Comparison of ENCODE assay signal across 22 cellular contexts in the genomic region with DNA sequence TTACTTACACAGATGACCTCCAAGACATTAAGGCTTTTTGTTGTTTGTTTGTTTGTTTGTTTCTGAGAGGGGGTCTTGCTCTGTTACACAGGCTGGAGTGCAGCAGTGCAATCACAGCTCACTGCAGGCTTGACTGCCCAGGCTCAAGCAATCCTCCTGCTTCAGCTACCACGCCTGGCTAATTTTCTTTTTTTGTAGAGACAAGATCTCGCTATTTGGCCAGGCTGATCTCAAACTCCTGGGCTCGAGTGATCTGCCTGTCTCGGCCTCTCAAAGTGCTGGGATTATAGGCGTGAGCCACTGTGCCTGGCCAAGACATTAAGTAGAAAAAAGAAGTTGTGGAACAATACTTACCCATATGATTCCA. TPM values are rescaled to one million over a fixed set of nuclear protein-coding genes. Genes with fewer than 3 reads are reported as not detected.
DNase-seq lines count a peak whose midpoint lies in the region; ATAC-seq and TF ChIP-seq lines count a peak whose summit lies in the region.
"Had no signal": no experiment of that assay in that cellular context is flagged by ENCODE, and none has a peak within 500 bp of the region (broad histone marks: within the 10 kb centered on the region; RNA-seq: fewer than 3 reads in every experiment).

No MANE protein-coding gene starts in this region.

- no peaks in the 10 kb centered on the region for H3K36me3 Mint-ChIP-seq in stimulated activated effector memory CD8-positive, alpha-beta T cell treated with anti-CD3 and anti-CD28 coated beads, Interleukin-12 subunit alpha, Interleukin-12 subunit beta, amount 100 ng/mL, for 72 hours

- H3K4me2 ChIP-seq in OCI-LY7 (ENCODE audit: low read length) = peak overlapping the region; percentile 88
- H3K4me2 ChIP-seq: PC-9 had no signal

- CTCF ChIA-PET in OCI-LY7 (lab: Charles Lee; ENCODE audit: unreplicated experiment) = no interaction called here

- no peak for TF ChIP-seq POLR2A in suprapubic skin (IDR thresholded peaks at IDR 0.05)

- no peaks in the 10 kb centered on the region for H3K27me3 ChIP-seq in suprapubic skin
- H3K27me3 ChIP-seq: body of pancreas, pancreas, sigmoid colon had no signal

- H3K79me2 ChIP-seq in OCI-LY7 (ENCODE audit: insufficient read depth, low read depth, low read length) = peaks cover 5% of the 10 kb centered on the region; the same call in 1 of the 2 replicates

- TF ChIP-seq CTCF in OCI-LY7 (conservative IDR thresholded peaks at IDR 0.05; ENCODE audit: low read length) (no peak), suprapubic skin (IDR thresholded peaks at IDR 0.05) (no peak)

- DNase-seq in NCI-H82 (lab: John Stamatoyannopoulos, UW) (peak; percentile 59), NCI-H82 treated with DMSO at 0.1 percent for 48 hours (lab: John Stamatoyannopoulos, UW; ENCODE audit: unreplicated experiment) (no peak), OCI-LY7 (ENCODE audit: low spot score) (peak; percentile 70), epithelial cell of prostate (ENCODE audit: low read depth, low spot score) (no peak), suprapubic skin (ENCODE audit: low spot score in 2 of 2) (no peak)
- DNase-seq in stimulated activated effector memory CD8-positive, alpha-beta T cell treated with anti-CD3 and anti-CD28 coated beads, Interleukin-12 subunit alpha, Interleukin-12 subunit beta, amount 100 ng/mL, for 72 hours (ENCODE audit: low spot score in 2 of 2) = no peak
- DNase-seq in activated CD4-positive, alpha-beta T cell treated with anti-CD3 and anti-CD28 coated beads for 48 hours = no peak
- DNase-seq: activated CD8-positive, alpha-beta memory T cell treated with anti-CD3 and anti-CD28 coated beads, Interleukin-2, amount 50 U/mL, for 4 hours; activated naive CD4-positive, alpha-beta T cell treated with anti-CD3 and anti-CD28 coated beads for 36 hours; body of pancreas; C1 segment of cervical spinal cord; DMS 273 treated with DMSO at 0.1 percent for 48 hours; Kasumi-1; NCI-H1105; NCI-H526 treated with DMSO at 0.1 percent for 48 hours; pancreas; PC-9; sigmoid colon; stimulated activated CD4-positive, alpha-beta T cell treated with anti-CD3 and anti-CD28 coated beads, Interleukin-1b, Interleukin-23, amount 100 ng/mL, for 48 hours had no signal

- no peak for ATAC-seq in stimulated activated effector memory CD8-positive, alpha-beta T cell treated with anti-CD3 and anti-CD28 coated beads, Interleukin-12 subunit alpha, Interleukin-12 subunit beta, amount 100 ng/mL, for 72 hours
- no peak for ATAC-seq in HG03432 (IDR thresholded peaks at IDR 0.05; ENCODE audit: unreplicated experiment)
- ATAC-seq: body of pancreas, left lobe of liver, pancreas had no signal

- peaks cover 67% of the 10 kb centered on the region for H3K4me1 Mint-ChIP-seq in stimulated activated effector memory CD8-positive, alpha-beta T cell treated with anti-CD3 and anti-CD28 coated beads, Interleukin-12 subunit alpha, Interleukin-12 subunit beta, amount 100 ng/mL, for 72 hours

- H3K27ac ChIP-seq in OCI-LY7 (ENCODE audit: low read depth, low read length, poor library complexity, severe bottlenecking) (peak overlapping the region; percentile 94), epithelial cell of prostate (peak overlapping the region; percentile 68), suprapubic skin (no peak overlapping the region)
- H3K27ac ChIP-seq: 22Rv1, body of pancreas, pancreas, PC-9 had no signal

- H4K20me1 ChIP-seq in OCI-LY7 (ENCODE audit: insufficient read depth, low read length) = no peaks in the 10 kb centered on the region

- H3K36me3 ChIP-seq in OCI-LY7 (ENCODE audit: insufficient read depth, low read length) = no peaks in the 10 kb centered on the region
- H3K36me3 ChIP-seq in suprapubic skin = no peaks in the 10 kb centered on the region
- H3K36me3 ChIP-seq: pancreas, sigmoid colon had no signal

- no TSS peak for BruUV-seq in OCI-LY7 (replicated peaks; lab: Mats Ljungman, UMichigan)

- H3K9me3 ChIP-seq in OCI-LY7 (ENCODE audit: low read length) (no peaks in the 10 kb centered on the region), suprapubic skin (no peaks in the 10 kb centered on the region)
- H3K9me3 ChIP-seq: body of pancreas, pancreas, sigmoid colon had no signal

- H3K4me1 ChIP-seq in OCI-LY7 (ENCODE audit: insufficient read depth, low read length, poor library complexity, severe bottlenecking) (peaks cover 82% of the 10 kb centered on the region), suprapubic skin (peaks cover 46% of the 10 kb centered on the region)
- H3K4me1 ChIP-seq: sigmoid colon had no signal

- no peaks in the 10 kb centered on the region for H3K9me2 ChIP-seq in OCI-LY7 (ENCODE audit: insufficient read depth, low read length)

- H3K4me3 Mint-ChIP-seq in stimulated activated effector memory CD8-positive, alpha-beta T cell treated with anti-CD3 and anti-CD28 coated beads, Interleukin-12 subunit alpha, Interleukin-12 subunit beta, amount 100 ng/mL, for 72 hours = no peak overlapping the region
- H3K4me3 Mint-ChIP-seq: activated naive CD4-positive, alpha-beta T cell treated with anti-CD3 and anti-CD28 coated beads for 36 hours had no signal

- H3K27ac Mint-ChIP-seq in stimulated activated effector memory CD8-positive, alpha-beta T cell treated with anti-CD3 and anti-CD28 coated beads, Interleukin-12 subunit alpha, Interleukin-12 subunit beta, amount 100 ng/mL, for 72 hours = peak overlapping the region; percentile 91

- no peak for TF ChIP-seq EP300 in suprapubic skin (IDR thresholded peaks at IDR 0.05)

- POLR2A ChIA-PET in OCI-LY7 (lab: Charles Lee) = interaction anchor here (0.6 to 13.7 kb wide), 7 partner anchors 11 to 41 kb away, joined by 3 to 261 read pairs (median 69); a partner anchor contains a TSS

- H2AFZ ChIP-seq in OCI-LY7 (ENCODE audit: low read length) = no peak overlapping the region
- H2AFZ ChIP-seq: PC-9 had no signal

- intact Hi-C loops in OCI-LY7 (cut with micrococcal nuclease; ENCODE audit: unreplicated experiment) = no loop called here

- 45% methylated on average over 5 of the region's 5 CpGs for WGBS in suprapubic skin

- H3K9me3 Mint-ChIP-seq in stimulated activated effector memory CD8-positive, alpha-beta T cell treated with anti-CD3 and anti-CD28 coated beads, Interleukin-12 subunit alpha, Interleukin-12 subunit beta, amount 100 ng/mL, for 72 hours = no peaks in the 10 kb centered on the region
- H3K9me3 Mint-ChIP-seq: activated naive CD4-positive, alpha-beta T cell treated with anti-CD3 and anti-CD28 coated beads for 36 hours had no signal

- H3K4me3 ChIP-seq in OCI-LY7 (ENCODE audit: low read depth, low read length, poor library complexity, severe bottlenecking) (peak overlapping the region; percentile 60), suprapubic skin (no peak overlapping the region)
- H3K4me3 ChIP-seq: body of pancreas, pancreas, PC-9, sigmoid colon had no signal

RNA-seq across cellular contexts. Expression of a gene that starts 30.2 kb away (rescaled TPM):
- 1,286 and 1,658 TPM in 2 replicates for total RNA-seq in OCI-LY7 (2014; rRNA removed; shearing (Covaris generic))
- total RNA-seq in OCI-LY7 (2022) (621 and 629 TPM in 2 replicates), suprapubic skin (100 to 1,000 TPM in 3 of 4 donors, 10 to 100 TPM in 1; 91.1 to 194 (median 149) TPM)

RNA-seq across cellular contexts. Expression of a gene that starts 58.5 kb away (rescaled TPM):
- 176 and 203 TPM in 2 replicates for total RNA-seq in OCI-LY7 (2014; rRNA removed; shearing (Covaris generic))
- total RNA-seq in OCI-LY7 (2022) = 212 and 224 TPM in 2 replicates
- total RNA-seq in suprapubic skin = 10 to 100 TPM in 2 of 4 donors, 1 to 10 TPM in 2; 4.5 to 12.9 (median 8.4) TPM

Comparison
In these comparisons a context has a peak if more than half of its experiments do, and no peak if none do; other contexts are left out.
1. DNase-seq: peak in NCI-H82 (single experiment) and OCI-LY7 (single experiment); none in NCI-H82 treated with DMSO at 0.1 percent for 48 hours (single experiment), epithelial cell of prostate (single experiment), stimulated activated effector memory CD8-positive, alpha-beta T cell treated with anti-CD3 and anti-CD28 coated beads, Interleukin-12 subunit alpha, Interleukin-12 subunit beta, amount 100 ng/mL, for 72 hours (0 of 2), suprapubic skin (0 of 2) and activated CD4-positive, alpha-beta T cell treated with anti-CD3 and anti-CD28 coated beads for 48 hours (single experiment).
2. RNA of a gene that starts 58.5 kb away (total RNA-seq): 176 to 224 TPM in OCI-LY7; 4.5 to 12.9 TPM in suprapubic skin; every median in the first group is over 10 times any median in the second.